In the genomic region with DNA sequence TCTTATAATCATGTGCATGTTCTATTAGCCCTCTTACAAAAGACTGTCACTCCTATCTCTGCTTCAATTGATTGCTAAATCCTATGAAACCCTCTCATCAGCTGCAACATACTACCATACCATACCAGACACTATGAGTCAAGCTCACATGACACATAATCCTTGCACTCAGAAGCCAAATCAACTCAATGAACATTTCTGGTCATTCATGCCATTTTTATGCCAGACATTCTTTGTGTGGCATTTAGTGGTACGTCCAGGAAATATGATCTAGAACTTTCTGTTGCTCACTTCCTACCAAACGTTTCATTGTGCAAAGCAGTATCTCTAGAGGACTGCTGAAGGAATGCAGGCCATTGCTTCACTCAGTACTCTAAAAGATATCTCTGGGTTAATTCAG, we compare ENCODE assay signal across 11 cellular contexts.
DNase-seq lines count a peak whose midpoint lies in the region; ATAC-seq and TF ChIP-seq lines count a peak whose summit lies in the region.
"Had no signal": no experiment of that assay in that cellular context is flagged by ENCODE, and none has a peak within 500 bp of the region (broad histone marks: within the 10 kb centered on the region; RNA-seq: fewer than 3 reads in every experiment).

No MANE protein-coding gene starts in this region.

- H3K4me3 ChIP-seq in brain microvascular endothelial cell (ENCODE audit: low read depth, low read length) = no peak overlapping the region
- H3K4me3 ChIP-seq in lung = no peak overlapping the region

- DNase-seq in AG08396 (ENCODE audit: low spot score) = peak; percentile 60
- DNase-seq in LoVo (ENCODE audit: low spot score) = peak; percentile 32
- DNase-seq in brain microvascular endothelial cell = peak; percentile 91
- DNase-seq in lung (ENCODE audit: low spot score) = no peak
- DNase-seq in NK-92 treated with Interleukin-12 subunit alpha and Interleukin-12 subunit beta, amount 100 ng/mL, for 24 hours (lab: John Stamatoyannopoulos, UW) = no peak
- DNase-seq in NCI-H2196 (lab: John Stamatoyannopoulos, UW; ENCODE audit: unreplicated experiment) = no peak
- no peak for DNase-seq in stimulated activated naive CD4-positive, alpha-beta T cell (lab: John Stamatoyannopoulos, UW)
- DNase-seq: activated B cell treated with CpG ODN at 0.5 μM for 24 hours, H9, naive B cell had no signal

- peak; percentile 70 for ATAC-seq in lung (ENCODE audit: insufficient read depth, low FRiP score)
- ATAC-seq in HG03460 (IDR thresholded peaks at IDR 0.05; ENCODE audit: unreplicated experiment) = no peak

- TF ChIP-seq CTCF in brain microvascular endothelial cell (IDR thresholded peaks at IDR 0.05; ENCODE audit: low read depth, low read length, missing control alignments) (peak; percentile 13), lung (IDR thresholded peaks at IDR 0.05; ENCODE audit: control extremely low read depth, extremely low read depth) (no peak)

- no peaks in the 10 kb centered on the region for H3K9me3 ChIP-seq in lung (ENCODE audit: control insufficient read depth in 2 of 2, insufficient read depth in 1 of 2, low read length in 1 of 2)

- in situ Hi-C loops in brain microvascular endothelial cell (cut with HindIII; ENCODE audit: low pct_ligation_motif_present, low sequenced_read_pairs) = no loop called here

- peaks cover 0 to 1% of the 10 kb centered on the region in 2 donors for H3K4me1 ChIP-seq in lung (ENCODE audit: control insufficient read depth in 2 of 2, insufficient read depth in 2 of 2, low read length in 2 of 2)

- H3K27ac ChIP-seq in brain microvascular endothelial cell (peak overlapping the region; percentile 47), lung (ENCODE audit: low read depth in 1 of 2, low read length in 1 of 2) (no peak overlapping the region)

- WGBS in lung, 2 donors = 11 to 43% methylated on average over 2 of the region's 2 CpGs

- H3K36me3 ChIP-seq in brain microvascular endothelial cell (replicated peaks) (no peaks in the 10 kb centered on the region), lung (ENCODE audit: control insufficient read depth in 2 of 2, insufficient read depth in 2 of 2, low read length in 2 of 2) (peaks cover 3 to 4% of the 10 kb centered on the region in 2 donors)

- H3K27me3 ChIP-seq in brain microvascular endothelial cell (replicated peaks) (no peaks in the 10 kb centered on the region), lung (ENCODE audit: control insufficient read depth, insufficient read depth) (no peaks in the 10 kb centered on the region)

Comparison
In these comparisons a context has a peak if more than half of its experiments do, and no peak if none do; other contexts are left out.
1. DNase-seq: peak in AG08396 (single experiment), LoVo (single experiment) and brain microvascular endothelial cell (single experiment); none in lung (single experiment), NK-92 treated with Interleukin-12 subunit alpha and Interleukin-12 subunit beta, amount 100 ng/mL, for 24 hours (single experiment), NCI-H2196 (single experiment) and stimulated activated naive CD4-positive, alpha-beta T cell (0 of 6).